In genomic region chr4:8778760-8779159, GRCh38 we compare ENCODE assay signal across 35 cellular contexts.
"Had no signal": no experiment of that assay in that cellular context is flagged by ENCODE, and none has a peak within 500 bp of the region (broad histone marks: within the 10 kb centered on the region; RNA-seq: fewer than 3 reads in every experiment).

No MANE protein-coding gene starts in this region.

- H3K27me3 Mint-ChIP-seq: activated B cell treated with CpG ODN at 0.5 μM for 24 hours; activated CD8-positive, alpha-beta T cell treated with anti-CD3 and anti-CD28 coated beads for 36 hours; activated naive CD8-positive, alpha-beta T cell; activated T-helper 17 cell treated with anti-CD3 and anti-CD28 coated beads, Interleukin-2, amount 50 U/mL, for 72 hours; central memory CD8-positive, alpha-beta T cell; effector memory CD8-positive, alpha-beta T cell; T-helper 17 cell had no signal

- H3K36me3 Mint-ChIP-seq: activated naive CD8-positive, alpha-beta T cell had no signal

- DNase-seq: activated B cell treated with CpG ODN at 0.5 μM for 24 hours; activated CD4-positive, alpha-beta T cell treated with anti-CD3 and anti-CD28 coated beads for 48 hours; activated CD4-positive, alpha-beta T cell treated with anti-CD3 and anti-CD28 coated beads, Interleukin-2, amount 50 U/mL, for 1 hour; activated CD4-positive, alpha-beta T cell treated with anti-CD3 and anti-CD28 coated beads, Interleukin-2, amount 50 U/mL, for 48 hours; activated CD8-positive, alpha-beta memory T cell treated with anti-CD3 and anti-CD28 coated beads for 24 hours; activated CD8-positive, alpha-beta T cell treated with anti-CD3 and anti-CD28 coated beads for 36 hours; activated effector memory CD4-positive, alpha-beta T cell treated with Interleukin-2 at 50 U/mL for 16 hours; activated gamma-delta T cell treated with Interleukin-2 at 50 U/mL for 16 hours; activated naive CD4-positive, alpha-beta T cell treated with anti-CD3 and anti-CD28 coated beads, Interleukin-2, amount 50 U/mL, for 16 hours; activated naive CD4-positive, alpha-beta T cell treated with Interleukin-2 at 50 U/mL for 16 hours; activated T-cell treated with anti-CD3 and anti-CD28 coated beads, Interleukin-2, amount 50 U/mL, for 4 hours; amniotic stem cell; anterior cingulate cortex; brain microvascular endothelial cell; cortex of kidney; dermis blood vessel endothelial cell; effector CD4-positive, alpha-beta T cell; effector memory CD8-positive, alpha-beta T cell; foreskin fibroblast; T-helper 1 cell; T-helper 17 cell; T1000; WERI-Rb-1 had no signal

- H3K4me3 Mint-ChIP-seq: activated B cell treated with CpG ODN at 0.5 μM for 24 hours; activated CD8-positive, alpha-beta T cell treated with anti-CD3 and anti-CD28 coated beads for 36 hours; activated naive CD8-positive, alpha-beta T cell; activated T-cell treated with anti-CD3 and anti-CD28 coated beads, Interleukin-2, amount 50 U/mL, for 4 hours; activated T-helper 17 cell treated with anti-CD3 and anti-CD28 coated beads, Interleukin-2, amount 50 U/mL, for 72 hours; central memory CD8-positive, alpha-beta T cell; effector memory CD8-positive, alpha-beta T cell; T-helper 17 cell; T-helper 2 cell treated with Interferon-gamma antibody and Interleukin-4, amounts not matched to agents 5 μg/mL and 100 μg/mL, for 36 hours had no signal

- H3K9me3 Mint-ChIP-seq: activated B cell treated with CpG ODN at 0.5 μM for 24 hours; activated CD8-positive, alpha-beta T cell treated with anti-CD3 and anti-CD28 coated beads for 36 hours; activated T-cell treated with anti-CD3 and anti-CD28 coated beads, Interleukin-2, amount 50 U/mL, for 4 hours; activated T-helper 17 cell treated with anti-CD3 and anti-CD28 coated beads, Interleukin-2, amount 50 U/mL, for 72 hours; central memory CD8-positive, alpha-beta T cell; effector memory CD8-positive, alpha-beta T cell; T-helper 2 cell treated with Interferon-gamma antibody and Interleukin-4, amounts not matched to agents 5 μg/mL and 100 μg/mL, for 36 hours had no signal

- FAIRE-seq: astrocyte, bronchial epithelial cell, colon, frontal cortex had no signal

- H3K4me1 Mint-ChIP-seq: activated B cell treated with CpG ODN at 0.5 μM for 24 hours; activated T-helper 17 cell treated with anti-CD3 and anti-CD28 coated beads, Interleukin-2, amount 50 U/mL, for 72 hours; central memory CD8-positive, alpha-beta T cell; T-helper 17 cell had no signal

- H3K36me3 ChIP-seq: brain microvascular endothelial cell, heart left ventricle, WERI-Rb-1 had no signal

- H3K9me3 ChIP-seq: heart left ventricle had no signal

- H3K4me3 ChIP-seq: heart left ventricle had no signal

- H3K27me3 ChIP-seq: brain microvascular endothelial cell had no signal

- ATAC-seq: activated CD4-positive, CD25-positive, alpha-beta regulatory T cell treated with anti-CD3 and anti-CD28 coated beads, Interleukin-2, amount 50 U/mL, for 24 hours; activated CD8-positive, alpha-beta T cell treated with anti-CD3 and anti-CD28 coated beads for 36 hours; activated T-cell treated with anti-CD3 and anti-CD28 coated beads, Interleukin-2, amount 50 U/mL, for 4 hours; activated T-helper 17 cell treated with anti-CD3 and anti-CD28 coated beads, Interleukin-2, amount 50 U/mL, for 72 hours; effector memory CD8-positive, alpha-beta T cell; esophagus mucosa; heart left ventricle; T-helper 17 cell had no signal

- H3K4me1 ChIP-seq: heart left ventricle had no signal

- H3K27ac ChIP-seq: brain microvascular endothelial cell, epithelial cell of prostate, heart left ventricle, WERI-Rb-1 had no signal

- H3K27ac Mint-ChIP-seq: activated B cell treated with CpG ODN at 0.5 μM for 24 hours; activated CD8-positive, alpha-beta T cell treated with anti-CD3 and anti-CD28 coated beads for 36 hours; activated naive CD8-positive, alpha-beta T cell; activated T-helper 17 cell treated with anti-CD3 and anti-CD28 coated beads, Interleukin-2, amount 50 U/mL, for 72 hours; effector memory CD8-positive, alpha-beta T cell; T-helper 17 cell; T-helper 2 cell treated with Interferon-gamma antibody and Interleukin-4, amounts not matched to agents 5 μg/mL and 100 μg/mL, for 36 hours had no signal
